9 cellular contexts compared by ENCODE assay signal in the genomic region with DNA sequence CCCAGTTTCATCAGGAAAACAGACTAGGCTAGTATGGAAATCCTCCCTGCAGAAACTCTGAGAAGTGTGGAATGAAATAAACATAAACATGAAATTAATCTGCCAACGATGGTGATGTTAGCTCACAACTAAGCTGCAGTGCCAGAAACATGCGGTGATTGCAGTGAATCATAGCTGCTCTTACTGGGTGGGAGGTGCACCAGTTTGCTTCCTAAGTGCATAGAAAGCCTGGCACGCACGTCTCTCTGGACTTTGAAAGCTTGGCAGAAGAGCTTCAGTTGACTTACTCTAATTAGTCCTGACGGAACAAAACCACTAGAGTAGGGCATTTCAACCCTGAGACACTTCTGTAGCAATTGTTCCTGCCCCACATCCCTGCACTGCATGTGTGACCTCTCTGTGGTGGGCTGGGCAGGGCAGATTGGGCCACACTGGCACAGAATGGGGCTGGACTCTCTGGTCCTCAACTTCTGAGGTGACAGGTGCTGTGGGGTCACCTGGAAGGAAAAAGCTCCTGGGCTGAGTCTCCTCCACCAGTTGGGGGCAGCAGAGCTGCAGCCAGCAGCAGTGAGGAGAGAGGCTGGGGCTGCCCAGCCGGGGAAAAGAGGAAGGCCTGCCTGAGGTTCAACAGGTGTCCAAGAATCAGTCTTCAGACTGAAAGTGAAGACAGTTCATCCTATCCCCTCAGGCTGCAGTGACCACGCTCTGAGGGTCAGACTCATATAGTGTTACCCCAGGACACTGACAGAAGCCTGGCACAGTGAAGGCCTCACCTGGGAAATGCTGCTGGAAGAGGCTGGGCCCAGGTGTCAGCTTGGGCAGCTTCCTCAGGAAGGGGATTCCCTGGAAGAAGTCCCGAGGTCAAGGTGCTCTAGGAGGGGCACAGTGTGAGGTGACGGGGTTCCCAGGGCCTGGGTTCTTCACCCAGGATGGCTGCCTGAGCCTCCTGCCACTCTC. TPM values are rescaled to one million over a fixed set of nuclear protein-coding genes. Genes with fewer than 3 reads are reported as not detected.
A peak's percentile ranks its signal among the peaks of the same experiment; 100 is the strongest.
DNase-seq lines count a peak whose midpoint lies in the region; ATAC-seq and TF ChIP-seq lines count a peak whose summit lies in the region.
"Had no signal": no experiment of that assay in that cellular context is flagged by ENCODE, and none has a peak within 500 bp of the region (broad histone marks: within the 10 kb centered on the region; RNA-seq: fewer than 3 reads in every experiment).

No MANE protein-coding gene starts in this region.

- peak; percentile 35 for ATAC-seq in naive thymus-derived CD4-positive, alpha-beta T cell
- no peak for ATAC-seq in GM19035 (IDR thresholded peaks at IDR 0.05; ENCODE audit: unreplicated experiment)
- no peak for ATAC-seq in GM19023 (IDR thresholded peaks at IDR 0.05; ENCODE audit: unreplicated experiment)

- no peaks in the 10 kb centered on the region for H3K9me3 Mint-ChIP-seq in activated naive CD4-positive, alpha-beta T cell treated with anti-CD3 and anti-CD28 coated beads for 36 hours
- H3K9me3 Mint-ChIP-seq in brain: peaks cover 0 to 8% (median 3%) of the 10 kb centered on the region in 5 experiments
- peaks cover 0 to 5% (median 0%) of the 10 kb centered on the region in 11 donors for H3K9me3 Mint-ChIP-seq in naive thymus-derived CD4-positive, alpha-beta T cell

- no peaks in the 10 kb centered on the region for H3K27me3 ChIP-seq in naive thymus-derived CD4-positive, alpha-beta T cell (ENCODE audit: control insufficient read depth in 2 of 2, insufficient read depth in 2 of 2, low read length in 2 of 2)
- H3K27me3 ChIP-seq: ascending aorta had no signal

- no peak overlapping the region for H3K4me3 ChIP-seq in naive thymus-derived CD4-positive, alpha-beta T cell (ENCODE audit: low read length)
- H3K4me3 ChIP-seq: ascending aorta had no signal

- POLR2A ChIA-PET in naive thymus-derived CD4-positive, alpha-beta T cell (lab: Charles Lee): no interaction called here

- TF ChIP-seq CTCF in brain (conservative IDR thresholded peaks at IDR 0.05): peak; percentile 20 to 48

- H3K36me3 ChIP-seq in naive thymus-derived CD4-positive, alpha-beta T cell (ENCODE audit: control insufficient read depth in 2 of 3, insufficient read depth in 3 of 3, low read length in 3 of 3): no peaks in the 10 kb centered on the region
- H3K36me3 ChIP-seq: ascending aorta had no signal

- H3K4me1 Mint-ChIP-seq in activated naive CD4-positive, alpha-beta T cell treated with anti-CD3 and anti-CD28 coated beads for 36 hours (ENCODE audit: low read depth): no peaks in the 10 kb centered on the region
- peaks cover 3% of the 10 kb centered on the region for H3K4me1 Mint-ChIP-seq in brain
- peaks cover 0 to 3% (median 0%) of the 10 kb centered on the region in 7 donors for H3K4me1 Mint-ChIP-seq in naive thymus-derived CD4-positive, alpha-beta T cell

- CTCF ChIA-PET in activated naive CD4-positive, alpha-beta T cell treated with anti-CD3 and anti-CD28 coated beads for 36 hours (lab: Charles Lee): interaction anchor here (0.8 to 2.7 kb wide), 11 partner anchors 14 to 97 kb away, joined by 3 to 8 read pairs (median 3); no protein-coding TSS in a partner anchor
- CTCF ChIA-PET in naive thymus-derived CD4-positive, alpha-beta T cell (lab: Charles Lee): no interaction called here

- H3K4me3 Mint-ChIP-seq in activated naive CD4-positive, alpha-beta T cell treated with anti-CD3 and anti-CD28 coated beads for 36 hours: no peak overlapping the region
- H3K4me3 Mint-ChIP-seq in brain: no peak overlapping the region
- H3K4me3 Mint-ChIP-seq in naive thymus-derived CD4-positive, alpha-beta T cell: no peak overlapping the region

- no peaks in the 10 kb centered on the region for H3K27me3 Mint-ChIP-seq in activated naive CD4-positive, alpha-beta T cell treated with anti-CD3 and anti-CD28 coated beads for 36 hours (ENCODE audit: low read depth)
- peaks cover 14% of the 10 kb centered on the region for H3K27me3 Mint-ChIP-seq in brain
- H3K27me3 Mint-ChIP-seq in naive thymus-derived CD4-positive, alpha-beta T cell: peaks cover 0 to 4% (median 0%) of the 10 kb centered on the region in 5 donors

- H3K27ac Mint-ChIP-seq in activated naive CD4-positive, alpha-beta T cell treated with anti-CD3 and anti-CD28 coated beads for 36 hours: no peak overlapping the region
- H3K27ac Mint-ChIP-seq in brain: peak overlapping the region in 1 of 5 experiments; percentile 38
- no peak overlapping the region for H3K27ac Mint-ChIP-seq in naive thymus-derived CD4-positive, alpha-beta T cell

- H3K4me1 ChIP-seq in naive thymus-derived CD4-positive, alpha-beta T cell (ENCODE audit: control insufficient read depth in 2 of 2, insufficient read depth in 2 of 2, low read length in 2 of 2): no peaks in the 10 kb centered on the region
- H3K4me1 ChIP-seq: ascending aorta had no signal

- H3K36me3 Mint-ChIP-seq in activated naive CD4-positive, alpha-beta T cell treated with anti-CD3 and anti-CD28 coated beads for 36 hours (ENCODE audit: low read depth): no peaks in the 10 kb centered on the region
- no peaks in the 10 kb centered on the region for H3K36me3 Mint-ChIP-seq in brain
- no peaks in the 10 kb centered on the region for H3K36me3 Mint-ChIP-seq in naive thymus-derived CD4-positive, alpha-beta T cell

- no peaks in the 10 kb centered on the region for H3K9me3 ChIP-seq in naive thymus-derived CD4-positive, alpha-beta T cell (ENCODE audit: control insufficient read depth in 2 of 3, low read length in 3 of 3)
- H3K9me3 ChIP-seq: ascending aorta had no signal

- DNase-seq in activated naive CD4-positive, alpha-beta T cell treated with anti-CD3 and anti-CD28 coated beads for 36 hours: peak; percentile 12
- DNase-seq in activated naive CD4-positive, alpha-beta T cell (lab: John Stamatoyannopoulos, UW): no peak
- DNase-seq in Kasumi-1 (lab: John Stamatoyannopoulos, UW) (peak; percentile 4 to 8), globus pallidus (ENCODE audit: low spot score) (no peak)
- no peak for DNase-seq in naive thymus-derived CD4-positive, alpha-beta T cell

- intact Hi-C loops in activated naive CD4-positive, alpha-beta T cell treated with anti-CD3 and anti-CD28 coated beads for 36 hours (cut with micrococcal nuclease): no loop called here
- intact Hi-C loops in naive thymus-derived CD4-positive, alpha-beta T cell (cut with micrococcal nuclease): no loop called here

- H3K27ac ChIP-seq in naive thymus-derived CD4-positive, alpha-beta T cell (ENCODE audit: low read depth, low read length): no peak overlapping the region
- H3K27ac ChIP-seq: ascending aorta had no signal

RNA-seq across cellular contexts. Expression of gene GGTLC2, which starts 40.5 kb away (rescaled TPM):
- not detected for total RNA-seq in activated naive CD4-positive, alpha-beta T cell treated with anti-CD3 and anti-CD28 coated beads for 36 hours
- not detected for polyA plus RNA-seq in brain (ENCODE audit: insufficient read depth, low read depth, low replicate concordance)
- total RNA-seq in naive thymus-derived CD4-positive, alpha-beta T cell: not detected
- not detected for polyA plus RNA-seq in naive thymus-derived CD4-positive, alpha-beta T cell
- total RNA-seq: ascending aorta had no signal

Comparison
In these comparisons a context has a peak if more than half of its experiments do, and no peak if none do; other contexts are left out.
1. DNase-seq: peak in activated naive CD4-positive, alpha-beta T cell treated with anti-CD3 and anti-CD28 coated beads for 36 hours (single experiment) and Kasumi-1 (2 of 2); none in activated naive CD4-positive, alpha-beta T cell (0 of 4), naive thymus-derived CD4-positive, alpha-beta T cell (0 of 9) and globus pallidus (single experiment).